9 cellular contexts compared by ENCODE assay signal in the genomic region with DNA sequence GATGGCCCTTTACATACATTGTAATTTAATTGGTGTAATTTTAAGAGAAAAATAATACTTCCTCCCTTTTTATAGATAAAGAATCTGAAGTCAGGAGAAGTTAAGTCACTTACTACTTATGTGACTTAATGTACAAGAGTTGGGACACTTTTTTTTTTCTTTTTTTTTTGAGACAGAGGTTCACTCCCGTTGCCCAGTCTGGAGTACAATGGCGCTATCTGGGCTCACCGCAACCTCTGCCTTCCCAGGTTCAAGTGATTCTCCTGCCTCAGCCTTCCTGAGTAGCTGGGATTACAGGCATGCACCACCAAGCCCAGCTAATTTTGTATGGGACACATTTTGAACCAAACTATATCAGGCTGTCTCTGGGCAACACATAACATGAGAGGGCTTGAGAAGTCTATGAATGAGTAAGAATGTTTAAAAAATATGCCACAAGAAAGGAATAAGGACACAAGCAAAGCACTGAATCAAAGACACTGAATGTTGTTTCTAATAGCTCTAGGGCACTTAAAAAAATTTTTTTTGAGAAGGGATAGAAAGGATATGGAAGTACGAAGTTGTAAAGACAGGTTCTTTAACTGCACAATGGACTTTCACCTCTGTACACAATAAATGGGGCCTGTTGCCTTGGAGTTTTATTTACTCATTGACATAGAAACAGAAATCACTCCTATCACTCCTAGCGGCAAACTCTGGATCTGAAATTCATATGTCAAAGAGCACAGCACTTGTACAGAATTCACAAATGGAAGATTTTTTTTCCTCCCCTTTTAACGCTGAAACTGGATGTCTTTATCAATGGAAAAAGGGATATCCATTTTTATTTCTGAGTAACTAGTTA. TPM values are rescaled to one million over a fixed set of nuclear protein-coding genes. Genes with fewer than 3 reads are reported as not detected.
DNase-seq lines count a peak whose midpoint lies in the region; ATAC-seq and FAIRE-seq lines count a peak whose summit lies in the region.
"Had no signal": no experiment of that assay in that cellular context is flagged by ENCODE, and none has a peak within 500 bp of the region (broad histone marks: within the 10 kb centered on the region; RNA-seq: fewer than 3 reads in every experiment).

No MANE protein-coding gene starts in this region.

- H3K4me1 ChIP-seq in small intestine (ENCODE audit: control insufficient read depth in 2 of 2, insufficient read depth in 1 of 2, low read depth in 1 of 2, low read length in 1 of 2), result peaks cover 0 to 5% of the 10 kb centered on the region in 2 donors

- no peaks in the 10 kb centered on the region for H3K36me3 ChIP-seq in small intestine (ENCODE audit: control insufficient read depth in 2 of 2, insufficient read depth in 2 of 2, low read length in 2 of 2)

- intact Hi-C loops in left ventricle myocardium superior (cut with micrococcal nuclease), result no loop called here

- no peaks in the 10 kb centered on the region for H3K27me3 ChIP-seq in small intestine (ENCODE audit: control insufficient read depth in 2 of 2, insufficient read depth in 2 of 2, low read length in 2 of 2)

- ATAC-seq in HG02870 (IDR thresholded peaks at IDR 0.05; ENCODE audit: unreplicated experiment) (peak; percentile 28), left ventricle myocardium superior (peak; percentile 64)

- DNase-seq in SW480 (ENCODE audit: low spot score) (peak; percentile 82), left ventricle myocardium superior (no peak), small intestine (peak; percentile 94), NOMO-1 treated with DMSO at 0.1 percent for 48 hours (lab: John Stamatoyannopoulos, UW; ENCODE audit: unreplicated experiment) (no peak), H4 (ENCODE audit: low spot score) (no peak), NAMALWA (ENCODE audit: low spot score) (no peak)
- DNase-seq: nucleus accumbens had no signal

- peak; percentile 5 for FAIRE-seq in small intestine (lab: Jason Lieb, UNC)
- FAIRE-seq: GM12891 had no signal

- peak overlapping the region in 1 of 2 donors; percentile 26 for H3K4me3 ChIP-seq in small intestine (ENCODE audit: low read depth in 1 of 2, low read length in 2 of 2)

- H3K27ac ChIP-seq in small intestine (ENCODE audit: low read depth in 1 of 2, low read length in 1 of 2), result peak overlapping the region; percentile 90 to 94

- no peaks in the 10 kb centered on the region for H3K9me3 ChIP-seq in small intestine (ENCODE audit: control insufficient read depth, low read depth)

- 10 to 57% (median 37%) methylated on average over 6 of the region's 6 CpGs for WGBS in small intestine, 3 donors

RNA-seq across cellular contexts. Expression of gene NT5C3A, which starts 18.5 kb away (rescaled TPM):
- 28.4 TPM for total RNA-seq in left ventricle myocardium superior
- polyA plus RNA-seq in small intestine, result 100 to 1,000 TPM in 1 of 3 donors, 10 to 100 TPM in 2; 40.1 to 108 (median 81.0) TPM
- 41.2 and 51.6 TPM in 2 replicates for total RNA-seq in H4 (2014; rRNA removed; shearing (Covaris generic))

Comparison
In these comparisons a context has a peak if more than half of its experiments do, and no peak if none do; other contexts are left out.
1. DNase-seq: peak in SW480 (single experiment) and small intestine (single experiment); none in left ventricle myocardium superior (single experiment), NOMO-1 treated with DMSO at 0.1 percent for 48 hours (single experiment), H4 (single experiment) and NAMALWA (single experiment).